In genomic region chr5:23268136-23268535, GRCh38 we compare ENCODE assay signal across 17 cellular contexts.
"Had no signal": no experiment of that assay in that cellular context is flagged by ENCODE, and none has a peak within 500 bp of the region (broad histone marks: within the 10 kb centered on the region; RNA-seq: fewer than 3 reads in every experiment).

No MANE protein-coding gene starts in this region.

- H3K27ac ChIP-seq: testis, WERI-Rb-1 had no signal

- H3K4me1 ChIP-seq: testis had no signal

- H3K4me3 ChIP-seq: testis had no signal

- DNase-seq: activated CD4-positive, alpha-beta memory T cell treated with anti-CD3 and anti-CD28 coated beads, Interleukin-2, amount 10 ng/mL, durations not matched to agents 7 days and 5 days; activated CD4-positive, alpha-beta T cell treated with anti-CD3 and anti-CD28 coated beads for 36 hours; activated gamma-delta T cell treated with Interleukin-2 at 50 U/mL for 16 hours; activated naive CD8-positive, alpha-beta T cell treated with anti-CD3 and anti-CD28 coated beads for 36 hours; activated T-cell treated with anti-CD3 and anti-CD28 coated beads, Interleukin-2, amount 50 U/mL, for 48 hours; anterior cingulate cortex; foreskin fibroblast; mammary epithelial cell; naive thymus-derived CD4-positive, alpha-beta T cell; retina; stimulated activated CD4-positive, alpha-beta T cell treated with anti-CD3 and anti-CD28 coated beads, Interleukin-15, amount 100 ng/mL, for 24 hours; stimulated activated CD4-positive, alpha-beta T cell treated with anti-CD3 and anti-CD28 coated beads, Interleukin-4, amount 100 ng/mL, for 24 hours; stimulated activated naive CD8-positive, alpha-beta T cell treated with anti-CD3 and anti-CD28 coated beads, Interleukin-15, amount 100 ng/mL, for 72 hours; testis; WERI-Rb-1 had no signal

- H3K27me3 ChIP-seq: testis had no signal

- H3K9me3 ChIP-seq: testis had no signal

- ATAC-seq: activated CD4-positive, alpha-beta T cell treated with anti-CD3 and anti-CD28 coated beads for 36 hours; esophagus mucosa; left lobe of liver; naive thymus-derived CD4-positive, alpha-beta T cell; stimulated activated naive CD8-positive, alpha-beta T cell treated with anti-CD3 and anti-CD28 coated beads, Interleukin-15, amount 100 ng/mL, for 72 hours had no signal

- H3K36me3 ChIP-seq: WERI-Rb-1 had no signal
